Comparison of ENCODE assay signal across 1 cellular context in genomic region chr19:29015569-29015968, GRCh38.
A peak's percentile ranks its signal among the peaks of the same experiment; 100 is the strongest.
TF ChIP-seq lines count a peak whose summit lies in the region.

No MANE protein-coding gene starts in this region.

TF ChIP-seq in HEK293, 187 proteins besides CTCF, POLR2A, EP300 and RAD21 (continued from another document):
- TF ChIP-seq ZNF2 (tag by site-specific recombination; IDR thresholded peaks at IDR 0.05), result no peak
- peak; percentile 40; the same call in 1 of the 2 replicates for TF ChIP-seq ZNF223 (tag by site-specific recombination; IDR thresholded peaks at IDR 0.05)
- TF ChIP-seq ZNF398 (tag by site-specific recombination; IDR thresholded peaks at IDR 0.05), result peak; percentile 66; the same call in 1 of the 2 replicates
- TF ChIP-seq ZBTB1 (tag by site-specific recombination; IDR thresholded peaks at IDR 0.05), result no peak
- no peak for TF ChIP-seq KLF17 (tag by site-specific recombination; IDR thresholded peaks at IDR 0.05)
